ENCODE assay signal across 13 cellular contexts in the genomic region with DNA sequence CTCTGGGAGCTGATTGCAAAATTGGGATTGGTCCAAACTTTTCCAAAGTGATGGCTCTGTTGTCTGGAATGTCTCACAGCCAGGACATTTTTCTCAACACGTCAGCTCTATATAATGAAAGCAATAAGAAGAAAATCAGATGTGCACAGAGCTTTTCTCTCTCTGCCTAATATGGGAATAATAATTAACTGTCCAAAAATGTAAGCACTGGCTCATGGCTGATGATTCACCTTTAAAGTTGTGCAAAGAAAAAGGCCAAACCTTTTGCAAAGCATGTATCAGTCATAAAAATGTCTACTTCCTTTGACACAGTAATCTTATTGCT. TPM values are rescaled to one million over a fixed set of nuclear protein-coding genes. Genes with fewer than 3 reads are reported as not detected.
A peak's percentile ranks its signal among the peaks of the same experiment; 100 is the strongest.
DNase-seq lines count a peak whose midpoint lies in the region; ATAC-seq and TF ChIP-seq lines count a peak whose summit lies in the region.
"Had no signal": no experiment of that assay in that cellular context is flagged by ENCODE, and none has a peak within 500 bp of the region (broad histone marks: within the 10 kb centered on the region; RNA-seq: fewer than 3 reads in every experiment).

No MANE protein-coding gene starts in this region.

- H3K27me3 Mint-ChIP-seq in activated T-helper 2 cell treated with anti-CD3 and anti-CD28 coated beads, Interferon-gamma antibody, Interleukin-2, Interleukin-4, amounts not matched to agents 10 μg/mL and 5 μg/mL and 100 μg/mL, durations not matched to agents 14 hours and 24 hours and 36 hours (ENCODE audit: low read depth) = no peaks in the 10 kb centered on the region
- H3K27me3 Mint-ChIP-seq: naive B cell, T-cell had no signal

- no peaks in the 10 kb centered on the region for H3K36me3 ChIP-seq in gastrocnemius medialis
- H3K36me3 ChIP-seq: stomach had no signal

- H3K27ac ChIP-seq in gastrocnemius medialis = no peak overlapping the region
- H3K27ac ChIP-seq: stomach had no signal

- intact Hi-C loops in left ventricle myocardium superior (cut with micrococcal nuclease) = no loop called here
- intact Hi-C loops in activated T-helper 2 cell treated with anti-CD3 and anti-CD28 coated beads, Interferon-gamma antibody, Interleukin-2, Interleukin-4, amounts not matched to agents 10 μg/mL and 5 μg/mL and 100 μg/mL, durations not matched to agents 14 hours and 24 hours and 36 hours (cut with micrococcal nuclease) = no loop called here
- intact Hi-C loops in gastrocnemius medialis (cut with DNase I; ENCODE audit: low total_unique reads) = no loop called here

- H3K9me3 Mint-ChIP-seq in activated T-helper 2 cell treated with anti-CD3 and anti-CD28 coated beads, Interferon-gamma antibody, Interleukin-2, Interleukin-4, amounts not matched to agents 10 μg/mL and 5 μg/mL and 100 μg/mL, durations not matched to agents 14 hours and 24 hours and 36 hours = no peaks in the 10 kb centered on the region
- H3K9me3 Mint-ChIP-seq: brain, T-cell had no signal

- no peaks in the 10 kb centered on the region for H3K27me3 ChIP-seq in gastrocnemius medialis
- H3K27me3 ChIP-seq: stomach had no signal

- H3K4me1 Mint-ChIP-seq in activated T-helper 2 cell treated with anti-CD3 and anti-CD28 coated beads, Interferon-gamma antibody, Interleukin-2, Interleukin-4, amounts not matched to agents 10 μg/mL and 5 μg/mL and 100 μg/mL, durations not matched to agents 14 hours and 24 hours and 36 hours (ENCODE audit: low read depth) = peaks cover 19% of the 10 kb centered on the region
- H3K4me1 Mint-ChIP-seq: T-cell had no signal

- DNase-seq in HCEC 1CT = peak; percentile 99
- DNase-seq in foreskin fibroblast = peak; percentile 93 to 96
- DNase-seq in superior temporal gyrus (ENCODE audit: extremely low spot score) = peak; percentile 14
- DNase-seq in left ventricle myocardium superior = no peak
- no peak for DNase-seq in activated T-helper 2 cell treated with anti-CD3 and anti-CD28 coated beads, Interferon-gamma antibody, Interleukin-2, Interleukin-4, amounts not matched to agents 10 μg/mL and 5 μg/mL and 100 μg/mL, durations not matched to agents 14 hours and 24 hours and 36 hours (ENCODE audit: low spot score)
- DNase-seq in gastrocnemius medialis = no peak
- DNase-seq: hippocampal formation, naive B cell, NCI-H2227 treated with DMSO at 0.1 percent for 48 hours, stomach, T-cell had no signal

- H3K4me3 Mint-ChIP-seq in activated T-helper 2 cell treated with anti-CD3 and anti-CD28 coated beads, Interferon-gamma antibody, Interleukin-2, Interleukin-4, amounts not matched to agents 10 μg/mL and 5 μg/mL and 100 μg/mL, durations not matched to agents 14 hours and 24 hours and 36 hours (ENCODE audit: low read depth) = no peak overlapping the region
- H3K4me3 Mint-ChIP-seq: brain, naive B cell, T-cell had no signal

- no peaks in the 10 kb centered on the region for H3K4me1 ChIP-seq in gastrocnemius medialis

- H3K27ac Mint-ChIP-seq in activated T-helper 2 cell treated with anti-CD3 and anti-CD28 coated beads, Interferon-gamma antibody, Interleukin-2, Interleukin-4, amounts not matched to agents 10 μg/mL and 5 μg/mL and 100 μg/mL, durations not matched to agents 14 hours and 24 hours and 36 hours = no peak overlapping the region
- H3K27ac Mint-ChIP-seq: brain, T-cell had no signal

- H3K36me3 Mint-ChIP-seq in activated T-helper 2 cell treated with anti-CD3 and anti-CD28 coated beads, Interferon-gamma antibody, Interleukin-2, Interleukin-4, amounts not matched to agents 10 μg/mL and 5 μg/mL and 100 μg/mL, durations not matched to agents 14 hours and 24 hours and 36 hours (ENCODE audit: low read depth) = no peaks in the 10 kb centered on the region
- H3K36me3 Mint-ChIP-seq: brain, naive B cell, T-cell had no signal

- H3K4me3 ChIP-seq in foreskin fibroblast (ENCODE audit: low read depth in 1 of 2, low read length in 2 of 2) (no peak overlapping the region), gastrocnemius medialis (no peak overlapping the region)
- H3K4me3 ChIP-seq: stomach had no signal

- TF ChIP-seq POLR2A in gastrocnemius medialis (IDR thresholded peaks at IDR 0.05) = no peak

- ATAC-seq in SK-N-SH treated with all-trans-retinoic acid at 6 μM for 48 hours = peak; percentile 93
- ATAC-seq in left ventricle myocardium superior = no peak
- no peak for ATAC-seq in gastrocnemius medialis
- ATAC-seq: T-cell had no signal

- no peaks in the 10 kb centered on the region for H3K9me3 ChIP-seq in gastrocnemius medialis
- H3K9me3 ChIP-seq: stomach had no signal

- in situ Hi-C loops in gastrocnemius medialis (cut with MboI; ENCODE audit: low sequenced_read_pairs in 4 of 4) = no loop called here

- TF ChIP-seq CTCF in foreskin fibroblast (IDR thresholded peaks at IDR 0.05; ENCODE audit: low read depth, low read length) (no peak), gastrocnemius medialis (IDR thresholded peaks at IDR 0.05 in 4 of 5, conservative IDR thresholded peaks at IDR 0.05 in 1 of 5) (no peak)

TF ChIP-seq in SK-N-SH treated with all-trans-retinoic acid at 6 μM for 48 hours, 23 proteins besides CTCF, POLR2A, EP300 and RAD21 (continues in another document):
- TF ChIP-seq, protein P1, sequence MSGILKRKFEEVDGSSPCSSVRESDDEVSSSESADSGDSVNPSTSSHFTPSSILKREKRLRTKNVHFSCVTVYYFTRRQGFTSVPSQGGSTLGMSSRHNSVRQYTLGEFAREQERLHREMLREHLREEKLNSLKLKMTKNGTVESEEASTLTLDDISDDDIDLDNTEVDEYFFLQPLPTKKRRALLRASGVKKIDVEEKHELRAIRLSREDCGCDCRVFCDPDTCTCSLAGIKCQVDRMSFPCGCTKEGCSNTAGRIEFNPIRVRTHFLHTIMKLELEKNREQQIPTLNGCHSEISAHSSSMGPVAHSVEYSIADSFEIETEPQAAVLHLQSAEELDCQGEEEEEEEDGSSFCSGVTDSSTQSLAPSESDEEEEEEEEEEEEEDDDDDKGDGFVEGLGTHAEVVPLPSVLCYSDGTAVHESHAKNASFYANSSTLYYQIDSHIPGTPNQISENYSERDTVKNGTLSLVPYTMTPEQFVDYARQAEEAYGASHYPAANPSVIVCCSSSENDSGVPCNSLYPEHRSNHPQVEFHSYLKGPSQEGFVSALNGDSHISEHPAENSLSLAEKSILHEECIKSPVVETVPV (CRISPR knock-in tag; IDR thresholded peaks at IDR 0.05) = no peak
- TF ChIP-seq, protein P2, sequence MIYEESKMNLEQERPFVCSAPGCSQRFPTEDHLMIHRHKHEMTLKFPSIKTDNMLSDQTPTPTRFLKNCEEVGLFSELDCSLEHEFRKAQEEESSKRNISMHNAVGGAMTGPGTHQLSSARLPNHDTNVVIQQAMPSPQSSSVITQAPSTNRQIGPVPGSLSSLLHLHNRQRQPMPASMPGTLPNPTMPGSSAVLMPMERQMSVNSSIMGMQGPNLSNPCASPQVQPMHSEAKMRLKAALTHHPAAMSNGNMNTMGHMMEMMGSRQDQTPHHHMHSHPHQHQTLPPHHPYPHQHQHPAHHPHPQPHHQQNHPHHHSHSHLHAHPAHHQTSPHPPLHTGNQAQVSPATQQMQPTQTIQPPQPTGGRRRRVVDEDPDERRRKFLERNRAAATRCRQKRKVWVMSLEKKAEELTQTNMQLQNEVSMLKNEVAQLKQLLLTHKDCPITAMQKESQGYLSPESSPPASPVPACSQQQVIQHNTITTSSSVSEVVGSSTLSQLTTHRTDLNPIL (CRISPR knock-in tag; IDR thresholded peaks at IDR 0.05; ENCODE audit: low read depth) = no peak
- TF ChIP-seq, protein P3, sequence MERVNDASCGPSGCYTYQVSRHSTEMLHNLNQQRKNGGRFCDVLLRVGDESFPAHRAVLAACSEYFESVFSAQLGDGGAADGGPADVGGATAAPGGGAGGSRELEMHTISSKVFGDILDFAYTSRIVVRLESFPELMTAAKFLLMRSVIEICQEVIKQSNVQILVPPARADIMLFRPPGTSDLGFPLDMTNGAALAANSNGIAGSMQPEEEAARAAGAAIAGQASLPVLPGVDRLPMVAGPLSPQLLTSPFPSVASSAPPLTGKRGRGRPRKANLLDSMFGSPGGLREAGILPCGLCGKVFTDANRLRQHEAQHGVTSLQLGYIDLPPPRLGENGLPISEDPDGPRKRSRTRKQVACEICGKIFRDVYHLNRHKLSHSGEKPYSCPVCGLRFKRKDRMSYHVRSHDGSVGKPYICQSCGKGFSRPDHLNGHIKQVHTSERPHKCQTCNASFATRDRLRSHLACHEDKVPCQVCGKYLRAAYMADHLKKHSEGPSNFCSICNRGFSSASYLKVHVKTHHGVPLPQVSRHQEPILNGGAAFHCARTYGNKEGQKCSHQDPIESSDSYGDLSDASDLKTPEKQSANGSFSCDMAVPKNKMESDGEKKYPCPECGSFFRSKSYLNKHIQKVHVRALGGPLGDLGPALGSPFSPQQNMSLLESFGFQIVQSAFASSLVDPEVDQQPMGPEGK (CRISPR knock-in tag; IDR thresholded peaks at IDR 0.05; ENCODE audit: borderline replicate concordance) = peak; percentile 48; the same call in 1 of the 2 replicates
- TF ChIP-seq ISL1 (CRISPR knock-in tag; IDR thresholded peaks at IDR 0.05) = peak; percentile 99
- no peak for TF ChIP-seq ESRRG (CRISPR knock-in tag; IDR thresholded peaks at IDR 0.05)
- TF ChIP-seq CSDC2 (CRISPR knock-in tag; IDR thresholded peaks at IDR 0.05) = no peak
- no peak for TF ChIP-seq ZNF8 (CRISPR knock-in tag; IDR thresholded peaks at IDR 0.05)
- no peak for TF ChIP-seq ZFP30 (CRISPR knock-in tag; IDR thresholded peaks at IDR 0.05)
- TF ChIP-seq BACH2 (CRISPR knock-in tag; IDR thresholded peaks at IDR 0.05; ENCODE audit: borderline replicate concordance) = no peak
- TF ChIP-seq TOX (CRISPR knock-in tag; IDR thresholded peaks at IDR 0.05; ENCODE audit: borderline replicate concordance) = peak; percentile 99
- peak; percentile 86 for TF ChIP-seq ZC3H10 (CRISPR knock-in tag; IDR thresholded peaks at IDR 0.05)
- TF ChIP-seq PPARA (CRISPR knock-in tag; IDR thresholded peaks at IDR 0.05; ENCODE audit: borderline replicate concordance) = no peak
- TF ChIP-seq OSR1 (CRISPR knock-in tag; IDR thresholded peaks at IDR 0.05) = no peak
- no peak for TF ChIP-seq GLIS3 (CRISPR knock-in tag; IDR thresholded peaks at IDR 0.05)

RNA-seq across cellular contexts. Expression of a gene that starts 30.4 kb away (rescaled TPM):
- total RNA-seq in left ventricle myocardium superior (8.8 TPM), gastrocnemius medialis (10 to 100 TPM in 2 of 4 donors, 1 to 10 TPM in 2; 4.9 to 12.4 (median 9.8) TPM)
- 18.9 and 19.0 TPM in 2 replicates for total RNA-seq in activated T-helper 2 cell treated with anti-CD3 and anti-CD28 coated beads, Interferon-gamma antibody, Interleukin-2, Interleukin-4, amounts not matched to agents 10 μg/mL and 5 μg/mL and 100 μg/mL, durations not matched to agents 14 hours and 24 hours and 36 hours

Comparison
In these comparisons a context has a peak if more than half of its experiments do, and no peak if none do; other contexts are left out.
1. DNase-seq: peak in HCEC 1CT (single experiment), foreskin fibroblast (2 of 2) and superior temporal gyrus (single experiment); none in left ventricle myocardium superior (single experiment), activated T-helper 2 cell treated with anti-CD3 and anti-CD28 coated beads, Interferon-gamma antibody, Interleukin-2, Interleukin-4, amounts not matched to agents 10 μg/mL and 5 μg/mL and 100 μg/mL, durations not matched to agents 14 hours and 24 hours and 36 hours (single experiment) and gastrocnemius medialis (0 of 2).